26 cellular contexts compared by ENCODE assay signal in genomic region chr4:145564540-145564939, GRCh38. TPM values are rescaled to one million over a fixed set of nuclear protein-coding genes. Genes with fewer than 3 reads are reported as not detected.
DNase-seq lines count a peak whose midpoint lies in the region; ATAC-seq, FAIRE-seq and TF ChIP-seq lines count a peak whose summit lies in the region.
"Had no signal": no experiment of that assay in that cellular context is flagged by ENCODE, and none has a peak within 500 bp of the region (broad histone marks: within the 10 kb centered on the region; RNA-seq: fewer than 3 reads in every experiment).

No MANE protein-coding gene starts in this region.

- no peaks in the 10 kb centered on the region for H3K4me1 ChIP-seq in GM23338 (ENCODE audit: insufficient read depth)
- H3K4me1 ChIP-seq: SJCRH30 had no signal

- no peaks in the 10 kb centered on the region for H3K4me1 Mint-ChIP-seq in GM23338
- H3K4me1 Mint-ChIP-seq: B cell; CD4-positive, CD25-positive, alpha-beta regulatory T cell had no signal

- H3K27ac ChIP-seq in GM23338 (ENCODE audit: low read depth), result no peak overlapping the region
- H3K27ac ChIP-seq: SJCRH30 had no signal

- H2AFZ ChIP-seq in GM23338, result no peak overlapping the region

- peaks cover 28% of the 10 kb centered on the region; the same call in 2 of the 3 replicates for H3K36me3 Mint-ChIP-seq in GM23338 (ENCODE audit: low read depth)
- H3K36me3 Mint-ChIP-seq: CD4-positive, CD25-positive, alpha-beta regulatory T cell had no signal

- TF ChIP-seq CTCF in GM23338 (conservative IDR thresholded peaks at IDR 0.05; ENCODE audit: low read depth in 2 of 2) (no peak), choroid plexus epithelial cell (conservative IDR thresholded peaks at IDR 0.05; ENCODE audit: low read depth, low read length) (no peak)

- H3K9me3 Mint-ChIP-seq in GM23338, result peaks cover 23% of the 10 kb centered on the region

- no peaks in the 10 kb centered on the region for H3K27me3 ChIP-seq in GM23338 (ENCODE audit: insufficient read depth)
- H3K27me3 ChIP-seq: SJCRH30 had no signal

- H3K79me2 ChIP-seq in GM23338 (replicated peaks; ENCODE audit: insufficient read depth), result no peaks in the 10 kb centered on the region

- H3K27ac Mint-ChIP-seq in GM23338, result no peak overlapping the region
- H3K27ac Mint-ChIP-seq: B cell; CD4-positive, CD25-positive, alpha-beta regulatory T cell had no signal

- no peaks in the 10 kb centered on the region for H3K36me3 ChIP-seq in GM23338 (ENCODE audit: insufficient read depth)

- H3K4me3 ChIP-seq in GM23338, result no peak overlapping the region
- H3K4me3 ChIP-seq in choroid plexus epithelial cell (ENCODE audit: low read depth, low read length), result no peak overlapping the region
- H3K4me3 ChIP-seq: SJCRH30 had no signal

- H3K9me2 ChIP-seq in GM23338 (ENCODE audit: insufficient read depth), result peaks cover 7% of the 10 kb centered on the region; the same call in 1 of the 2 replicates

- no peak overlapping the region for H3K4me2 ChIP-seq in GM23338

- FAIRE-seq in RCC 7860 (lab: Jason Lieb, UNC), result no peak
- FAIRE-seq: GM12891, H54 had no signal

- H3K4me3 Mint-ChIP-seq in GM23338, result no peak overlapping the region
- H3K4me3 Mint-ChIP-seq: B cell; CD4-positive, CD25-positive, alpha-beta regulatory T cell had no signal

- H3F3A ChIP-seq in GM23338 (replicated peaks; ENCODE audit: low read depth), result no peaks in the 10 kb centered on the region

- no peaks in the 10 kb centered on the region for H4K20me1 ChIP-seq in GM23338 (replicated peaks; ENCODE audit: insufficient read depth)

- ATAC-seq in GM23338 (no peak), HG02981 (IDR thresholded peaks at IDR 0.05; ENCODE audit: unreplicated experiment) (no peak), HG03342 (IDR thresholded peaks at IDR 0.05; ENCODE audit: unreplicated experiment) (no peak), HG02642 (IDR thresholded peaks at IDR 0.05; ENCODE audit: poor library complexity, unreplicated experiment) (no peak)
- ATAC-seq: PC-3, Right ventricle myocardium inferior had no signal

- peak; percentile 19 for DNase-seq in EH (ENCODE audit: low read depth)
- DNase-seq in GM23338 (ENCODE audit: low spot score), result peak; percentile 23
- DNase-seq in choroid plexus epithelial cell (ENCODE audit: low read depth), result peak; percentile 19
- DNase-seq in foreskin melanocyte, result peak; percentile 46
- DNase-seq in RCC 7860 (ENCODE audit: low spot score), result no peak
- DNase-seq: CD4-positive, CD25-positive, alpha-beta regulatory T cell; DMS53; GDM1; IMR-90; KG1; NCI-H1048; NCI-H1694; NCI-H2029 treated with DMSO at 0.1 percent for 48 hours; NCI-H524; NCI-H774; NK-92 treated with Interleukin-12 subunit alpha and Interleukin-12 subunit beta, amount 100 ng/mL, for 24 hours; PC-3; SJCRH30; T-helper 1 cell had no signal

- H3K27me3 Mint-ChIP-seq in GM23338 (ENCODE audit: insufficient read depth, low read depth, poor library complexity), result no peaks in the 10 kb centered on the region

TF ChIP-seq in GM23338, 12 proteins besides CTCF, POLR2A, EP300 and RAD21:
- no peak for TF ChIP-seq POLR2AphosphoS5 (IDR thresholded peaks at IDR 0.05; ENCODE audit: low read depth)

RNA-seq across cellular contexts. Expression of gene MMAA, which starts 54.6 kb away (rescaled TPM):
- 4.8 and 5.9 TPM in 2 replicates for total RNA-seq in GM23338 (2014; rRNA removed; shearing (Covaris generic))
- 4.9 and 5.1 TPM in 2 replicates for polyA plus RNA-seq in GM23338 (2016; fragmentation: Nextera tagmentation; extraction: Ambion mirVana)
